9 cellular contexts compared by ENCODE assay signal in genomic region chr10:62992145-62992721, GRCh38.
DNase-seq lines count a peak whose midpoint lies in the region; ATAC-seq and TF ChIP-seq lines count a peak whose summit lies in the region.
"Had no signal": no experiment of that assay in that cellular context is flagged by ENCODE, and none has a peak within 500 bp of the region (broad histone marks: within the 10 kb centered on the region; RNA-seq: fewer than 3 reads in every experiment).

No MANE protein-coding gene starts in this region.

- CTCF ChIA-PET in GM10248 (lab: Yijun Ruan, JAX) (interaction anchor here (0.8 to 4.5 kb wide), 9 partner anchors 11 to 398 kb away, joined by 3 to 21 read pairs (median 3); no protein-coding TSS in a partner anchor), PC-9 (lab: Charles Lee) (no interaction called here)

- H3K27me3 ChIP-seq in PC-9 (ENCODE audit: insufficient read depth, low read depth), result no peaks in the 10 kb centered on the region
- H3K27me3 ChIP-seq in left ventricle myocardium inferior (ENCODE audit: low read depth), result peaks cover 43% of the 10 kb centered on the region

- H3K4me2 ChIP-seq in PC-9, result peak overlapping the region; percentile 24

- H3K9me3 ChIP-seq in PC-9 (ENCODE audit: insufficient read depth, low read depth), result no peaks in the 10 kb centered on the region
- no peaks in the 10 kb centered on the region for H3K9me3 ChIP-seq in left ventricle myocardium inferior (replicated peaks)
- H3K9me3 ChIP-seq: mucosa of descending colon had no signal

- no peaks in the 10 kb centered on the region for H3K36me3 ChIP-seq in PC-9 (ENCODE audit: low read depth)
- H3K36me3 ChIP-seq in left ventricle myocardium inferior, result no peaks in the 10 kb centered on the region

- peak; percentile 66 for ATAC-seq in GM21515 (IDR thresholded peaks at IDR 0.05; ENCODE audit: unreplicated experiment)
- ATAC-seq: mucosa of descending colon had no signal

- TF ChIP-seq CTCF in GM10248 (IDR thresholded peaks at IDR 0.05; ENCODE audit: control extremely low read depth, extremely low read depth, low read depth, missing control alignments) (no peak), PC-9 (conservative IDR thresholded peaks at IDR 0.05) (no peak), left ventricle myocardium inferior (IDR thresholded peaks at IDR 0.05; ENCODE audit: borderline replicate concordance) (no peak)

- H3K4me3 ChIP-seq in PC-9 (no peak overlapping the region), left ventricle myocardium inferior (no peak overlapping the region)
- H3K4me3 ChIP-seq: mucosa of descending colon had no signal

- no TSS peak for BruUV-seq in PC-9 (replicated peaks; lab: Mats Ljungman, UMichigan)

- intact Hi-C loops in PC-9 (cut with micrococcal nuclease; ENCODE audit: unreplicated experiment), result no loop called here
- intact Hi-C loops in left ventricle myocardium inferior (cut with micrococcal nuclease), result no loop called here

- no peaks in the 10 kb centered on the region for H4K20me1 ChIP-seq in PC-9 (ENCODE audit: insufficient read depth)

- H3K9me2 ChIP-seq in PC-9 (ENCODE audit: insufficient read depth), result no peaks in the 10 kb centered on the region

- DNase-seq in GM10248 (ENCODE audit: extremely low spot score), result peak; percentile 48
- no peak for DNase-seq in PC-9
- DNase-seq in left ventricle myocardium inferior, result no peak
- DNase-seq in activated CD4-positive, CD25-positive, alpha-beta regulatory T cell (lab: John Stamatoyannopoulos, UW), result no peak
- DNase-seq in HUDEP-2 (lab: John Stamatoyannopoulos, UW; ENCODE audit: unreplicated experiment in 76 of 76), result no peak
- no peak for DNase-seq in NAMALWA (ENCODE audit: low spot score)
- no peak for DNase-seq in ecto neural progenitor cell (ENCODE audit: low spot score)

- peaks cover 28% of the 10 kb centered on the region for H3K4me1 ChIP-seq in PC-9 (replicated peaks; ENCODE audit: insufficient read depth)
- H3K4me1 ChIP-seq in left ventricle myocardium inferior, result peaks cover 12% of the 10 kb centered on the region

- 0 out of 2 replicates have a peak overlapping the region, but pooled peaks have one; percentile 12 for H2AFZ ChIP-seq in PC-9

- H3K27ac ChIP-seq in PC-9 (peak overlapping the region; percentile 21; the same call in 1 of the 2 replicates), left ventricle myocardium inferior (replicated peaks) (peak overlapping the region; percentile 53)

- POLR2A ChIA-PET in GM10248 (lab: Yijun Ruan, JAX), result interaction anchor here (1.1 kb wide), 1 partner anchor 109 kb away, joined by 3 read pairs; no protein-coding TSS in a partner anchor
- POLR2A ChIA-PET in PC-9 (lab: Charles Lee; ENCODE audit: unreplicated experiment), result interaction anchor here (0.7 kb wide), 1 partner anchor 438 kb away, joined by 4 read pairs; no protein-coding TSS in a partner anchor

- peaks cover 5% of the 10 kb centered on the region for H3F3A ChIP-seq in PC-9 (ENCODE audit: insufficient read depth, low read depth)

- H3K79me2 ChIP-seq in PC-9 (ENCODE audit: low read depth), result no peaks in the 10 kb centered on the region
